ENCODE assay signal across 27 cellular contexts in the genomic region with DNA sequence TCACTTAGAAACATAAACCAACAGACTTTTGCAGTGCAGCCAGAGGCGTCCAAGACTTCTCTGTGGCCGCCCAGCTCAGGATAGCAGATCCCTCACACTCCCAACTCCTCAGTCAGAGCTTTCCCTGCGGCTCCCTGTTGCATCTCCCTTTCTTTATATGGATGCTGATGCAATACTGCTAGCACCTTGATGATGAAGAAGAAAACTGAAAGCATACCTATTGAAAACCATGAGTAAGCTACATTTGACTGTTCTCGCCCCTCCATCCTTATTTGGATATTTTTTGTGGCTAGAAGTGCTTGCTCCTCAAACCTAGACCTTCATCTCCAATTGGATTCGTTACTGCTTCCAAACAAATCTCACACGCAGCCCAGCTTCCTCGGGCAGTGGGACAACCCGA.
"Had no signal": no experiment of that assay in that cellular context is flagged by ENCODE, and none has a peak within 500 bp of the region (broad histone marks: within the 10 kb centered on the region; RNA-seq: fewer than 3 reads in every experiment).

No MANE protein-coding gene starts in this region.

- H3K9me3 Mint-ChIP-seq: activated CD4-positive, alpha-beta T cell treated with anti-CD3 and anti-CD28 coated beads, Interleukin-2, amount 10 ng/mL, durations not matched to agents 24 days and 14 days; activated naive CD4-positive, alpha-beta T cell treated with anti-CD3 and anti-CD28 coated beads, Interleukin-2, amount 50 U/mL, for 24 hours; central memory CD8-positive, alpha-beta T cell; effector memory CD8-positive, alpha-beta T cell; immature natural killer cell; naive thymus-derived CD8-positive, alpha-beta T cell; neural progenitor cell had no signal

- H3K4me1 ChIP-seq: breast epithelium, neural progenitor cell had no signal

- H3K4me2 ChIP-seq: hepatocyte, neural progenitor cell had no signal

- DNase-seq: activated CD4-positive, alpha-beta T cell treated with anti-CD3 and anti-CD28 coated beads, Interleukin-2, amount 10 ng/mL, durations not matched to agents 24 days and 14 days; activated CD8-positive, alpha-beta memory T cell treated with anti-CD3 and anti-CD28 coated beads for 24 hours; activated gamma-delta T cell treated with Interleukin-2 at 50 U/mL for 16 hours; colonic mucosa; dorsolateral prefrontal cortex; effector memory CD8-positive, alpha-beta T cell; glutamatergic neuron; immature natural killer cell; lower lobe of right lung; naive thymus-derived CD8-positive, alpha-beta T cell; posterior cingulate gyrus; right lobe of liver; stimulated activated CD4-positive, alpha-beta T cell treated with anti-CD3 and anti-CD28 coated beads, Interleukin-1b, Interleukin-23, amount 100 ng/mL, for 48 hours; stomach; T-helper 9 cell; upper lobe of right lung had no signal

- H3K27me3 ChIP-seq: breast epithelium, colonic mucosa, hepatocyte, neural progenitor cell, right lobe of liver, stomach, upper lobe of right lung had no signal

- H3K27ac ChIP-seq: breast epithelium, colonic mucosa, dorsolateral prefrontal cortex, hepatocyte, lower lobe of right lung, neural progenitor cell, right lobe of liver, stomach, thoracic aorta, upper lobe of right lung had no signal

- H3K79me2 ChIP-seq: hepatocyte had no signal

- H2AFZ ChIP-seq: hepatocyte, neural progenitor cell had no signal

- H3K4me3 Mint-ChIP-seq: activated CD4-positive, alpha-beta T cell treated with anti-CD3 and anti-CD28 coated beads, Interleukin-2, amount 10 ng/mL, durations not matched to agents 24 days and 14 days; activated naive CD4-positive, alpha-beta T cell treated with anti-CD3 and anti-CD28 coated beads, Interleukin-2, amount 50 U/mL, for 24 hours; central memory CD8-positive, alpha-beta T cell; effector memory CD8-positive, alpha-beta T cell; immature natural killer cell; naive thymus-derived CD8-positive, alpha-beta T cell; neural progenitor cell had no signal

- H3K9ac ChIP-seq: neural progenitor cell had no signal

- H3K27ac Mint-ChIP-seq: activated CD4-positive, alpha-beta T cell treated with anti-CD3 and anti-CD28 coated beads, Interleukin-2, amount 10 ng/mL, durations not matched to agents 24 days and 14 days; activated naive CD4-positive, alpha-beta T cell treated with anti-CD3 and anti-CD28 coated beads, Interleukin-2, amount 50 U/mL, for 24 hours; effector memory CD8-positive, alpha-beta T cell; immature natural killer cell; naive thymus-derived CD8-positive, alpha-beta T cell had no signal

- H3K27me3 Mint-ChIP-seq: activated CD4-positive, alpha-beta T cell treated with anti-CD3 and anti-CD28 coated beads, Interleukin-2, amount 10 ng/mL, durations not matched to agents 24 days and 14 days; activated naive CD4-positive, alpha-beta T cell treated with anti-CD3 and anti-CD28 coated beads, Interleukin-2, amount 50 U/mL, for 24 hours; central memory CD8-positive, alpha-beta T cell had no signal

- H3K9me3 ChIP-seq: breast epithelium, colonic mucosa, lower lobe of right lung, right lobe of liver, stomach, thoracic aorta, upper lobe of right lung had no signal

- H3K36me3 ChIP-seq: breast epithelium, colonic mucosa, lower lobe of right lung, neural progenitor cell, right lobe of liver, stomach, thoracic aorta, upper lobe of right lung had no signal

- H3K4me3 ChIP-seq: breast epithelium, colonic mucosa, dorsolateral prefrontal cortex, hepatocyte, lower lobe of right lung, neural progenitor cell, right lobe of liver, skin epidermis, stomach, thoracic aorta, upper lobe of right lung had no signal

- H3K36me3 Mint-ChIP-seq: activated naive CD4-positive, alpha-beta T cell treated with anti-CD3 and anti-CD28 coated beads, Interleukin-2, amount 50 U/mL, for 24 hours; naive thymus-derived CD8-positive, alpha-beta T cell; neural progenitor cell had no signal

- ATAC-seq: effector memory CD8-positive, alpha-beta T cell; esophagus mucosa; left lobe of liver; lower lobe of right lung; naive thymus-derived CD8-positive, alpha-beta T cell; right lobe of liver; upper lobe of right lung had no signal

- FAIRE-seq: endothelial cell of umbilical vein, frontal cortex had no signal
